ENCODE assay signal across 9 cellular contexts in genomic region chr4:180057198-180057821, GRCh38.
A peak's percentile ranks its signal among the peaks of the same experiment; 100 is the strongest.
DNase-seq lines count a peak whose midpoint lies in the region; ATAC-seq and TF ChIP-seq lines count a peak whose summit lies in the region.
"Had no signal": no experiment of that assay in that cellular context is flagged by ENCODE, and none has a peak within 500 bp of the region (broad histone marks: within the 10 kb centered on the region; RNA-seq: fewer than 3 reads in every experiment).

No MANE protein-coding gene starts in this region.

- H3K27me3 Mint-ChIP-seq in endodermal cell (ENCODE audit: insufficient read depth) = peaks cover 30% of the 10 kb centered on the region
- H3K27me3 Mint-ChIP-seq in CD4-positive, alpha-beta T cell = peaks cover 45% of the 10 kb centered on the region

- H3K27ac Mint-ChIP-seq in endodermal cell = peak overlapping the region; percentile 33
- H3K27ac Mint-ChIP-seq in CD4-positive, alpha-beta T cell = no peak overlapping the region

- CTCF ChIA-PET in CD4-positive, alpha-beta T cell (lab: Charles Lee) = no interaction called here

- H3K4me1 ChIP-seq in endodermal cell (ENCODE audit: control insufficient read depth, insufficient read depth, low read length) (no peaks in the 10 kb centered on the region), gastrocnemius medialis (peaks cover 4 to 12% of the 10 kb centered on the region in 2 donors)

- peaks cover 23% of the 10 kb centered on the region for H3K27me3 ChIP-seq in endodermal cell (ENCODE audit: control insufficient read depth, insufficient read depth, low read length, poor library complexity, severe bottlenecking)
- H3K27me3 ChIP-seq in gastrocnemius medialis = peaks cover 31 to 44% (median 38%) of the 10 kb centered on the region in 3 donors
- peaks cover 41% of the 10 kb centered on the region for H3K27me3 ChIP-seq in CD4-positive, alpha-beta T cell (ENCODE audit: control insufficient read depth, insufficient read depth, low read length)

- no peaks in the 10 kb centered on the region for H3K9me3 Mint-ChIP-seq in endodermal cell
- no peaks in the 10 kb centered on the region for H3K9me3 Mint-ChIP-seq in CD4-positive, alpha-beta T cell

- H3K9me3 ChIP-seq in endodermal cell (ENCODE audit: control insufficient read depth, low read length) = no peaks in the 10 kb centered on the region
- H3K9me3 ChIP-seq in gastrocnemius medialis = no peaks in the 10 kb centered on the region
- peaks cover 5% of the 10 kb centered on the region for H3K9me3 ChIP-seq in CD4-positive, alpha-beta T cell (ENCODE audit: control insufficient read depth, low read length)

- 2% methylated on average over 6 to 8 of the region's 8 CpGs for WGBS in endodermal cell (ENCODE audit: insufficient coverage in 1 of 2, insufficient read length in 1 of 2), 2 experiments

- TF ChIP-seq CTCF in endodermal cell (conservative IDR thresholded peaks at IDR 0.05) = peak; percentile 79
- TF ChIP-seq CTCF in gastrocnemius medialis (IDR thresholded peaks at IDR 0.05 in 4 of 5, conservative IDR thresholded peaks at IDR 0.05 in 1 of 5) = no peak
- no peak for TF ChIP-seq CTCF in CD4-positive, alpha-beta T cell (IDR thresholded peaks at IDR 0.05)

- intact Hi-C loops in gastrocnemius medialis (cut with DNase I; ENCODE audit: low total_unique reads) = no loop called here
- intact Hi-C loops in CD4-positive, alpha-beta T cell (cut with DNase I, micrococcal nuclease) = no loop called here

- in situ Hi-C loops in gastrocnemius medialis (cut with MboI; ENCODE audit: low sequenced_read_pairs in 4 of 4) = no loop called here

- H3K36me3 Mint-ChIP-seq in endodermal cell (ENCODE audit: low read depth) = no peaks in the 10 kb centered on the region
- H3K36me3 Mint-ChIP-seq in CD4-positive, alpha-beta T cell (ENCODE audit: low read depth) = no peaks in the 10 kb centered on the region

- TF ChIP-seq POLR2A in gastrocnemius medialis (IDR thresholded peaks at IDR 0.05) = no peak

- peak overlapping the region; percentile 87 for H3K4me3 Mint-ChIP-seq in endodermal cell
- H3K4me3 Mint-ChIP-seq in CD4-positive, alpha-beta T cell = no peak overlapping the region

- no peaks in the 10 kb centered on the region for H3K36me3 ChIP-seq in endodermal cell (ENCODE audit: control insufficient read depth, insufficient read depth, low read length)
- H3K36me3 ChIP-seq in gastrocnemius medialis = no peaks in the 10 kb centered on the region

- peak; percentile 7 for DNase-seq in NCI-H146 treated with DMSO at 0.1 percent for 48 hours (lab: John Stamatoyannopoulos, UW; ENCODE audit: unreplicated experiment)
- DNase-seq in NCI-H146 (lab: John Stamatoyannopoulos, UW) = no peak
- DNase-seq in NCI-H2227 treated with DMSO at 0.1 percent for 48 hours (lab: John Stamatoyannopoulos, UW) = peak; percentile 30
- peak; percentile 59 for DNase-seq in endodermal cell
- DNase-seq in gastrocnemius medialis = no peak
- DNase-seq in CD4-positive, alpha-beta T cell = no peak
- no peak for DNase-seq in HUDEP-2 (lab: John Stamatoyannopoulos, UW; ENCODE audit: unreplicated experiment in 76 of 76)

- ATAC-seq in gastrocnemius medialis (no peak), GM21737 (IDR thresholded peaks at IDR 0.05; ENCODE audit: unreplicated experiment) (no peak)
- ATAC-seq in CD4-positive, alpha-beta T cell (ENCODE audit: poor library complexity) = no peak

- POLR2A ChIA-PET in CD4-positive, alpha-beta T cell (lab: Charles Lee) = no interaction called here

- H3K27ac ChIP-seq in endodermal cell (ENCODE audit: low read depth, low read length) (no peak overlapping the region), gastrocnemius medialis (no peak overlapping the region)
- no peak overlapping the region for H3K27ac ChIP-seq in CD4-positive, alpha-beta T cell (ENCODE audit: low read depth, low read length)
- H3K27ac ChIP-seq: VCaP had no signal

- peak overlapping the region; percentile 37 for H3K9ac ChIP-seq in endodermal cell (ENCODE audit: extremely low read depth, low read length, poor library complexity, severe bottlenecking)

- H3K4me3 ChIP-seq in endodermal cell (ENCODE audit: low read length) (peak overlapping the region; percentile 93), gastrocnemius medialis (peak overlapping the region in 3 of 4 donors; percentile 44 to 48 (median 47))

- H3K4me1 Mint-ChIP-seq in endodermal cell = peaks cover 14% of the 10 kb centered on the region
- no peaks in the 10 kb centered on the region for H3K4me1 Mint-ChIP-seq in CD4-positive, alpha-beta T cell (ENCODE audit: low read depth)

Comparison
In these comparisons a context has a peak if more than half of its experiments do, and no peak if none do; other contexts are left out.
1. DNase-seq: peak in NCI-H146 treated with DMSO at 0.1 percent for 48 hours (single experiment), NCI-H2227 treated with DMSO at 0.1 percent for 48 hours (single experiment) and endodermal cell (single experiment); none in NCI-H146 (single experiment), gastrocnemius medialis (0 of 2), CD4-positive, alpha-beta T cell (0 of 10) and HUDEP-2 (0 of 76).